2 cellular contexts compared by ENCODE assay signal in genomic region chr7:128887169-128888038, GRCh38.
TF ChIP-seq lines count a peak whose summit lies in the region.

No MANE protein-coding gene starts in this region.

TF ChIP-seq in HCT116, 20 proteins besides CTCF, POLR2A, EP300 and RAD21 (continued from another document):
- TF ChIP-seq FOSL1 (IDR thresholded peaks at IDR 0.05; ENCODE audit: low read depth) (no peak), YY1 (IDR thresholded peaks at IDR 0.05; ENCODE audit: extremely low read depth, insufficient replicate concordance, low read depth, low read length) (no peak)

TF ChIP-seq in K562, 482 proteins besides CTCF, POLR2A, EP300 and RAD21 (continued from another document and continues in another):
- TF ChIP-seq ETS1 (conservative IDR thresholded peaks at IDR 0.05; ENCODE audit: control insufficient read depth, low read depth, low read length) (no peak), ZFP91 (CRISPR knock-in tag; IDR thresholded peaks at IDR 0.05) (0 out of 2 replicates have a peak, but pooled peaks have one; percentile 9), ZNF140 (CRISPR knock-in tag; IDR thresholded peaks at IDR 0.05) (no peak), BCLAF1 (IDR thresholded peaks at IDR 0.05; ENCODE audit: borderline replicate concordance in 1 of 2, control insufficient read depth in 1 of 2, low read depth in 2 of 2, low read length in 1 of 2) (0 out of 4 replicates have a peak, but pooled peaks of 1 of the 2 experiments have one; percentile 44), ARHGAP35 (IDR thresholded peaks at IDR 0.05; ENCODE audit: partially characterized antibody) (peak; percentile 19), ZNF740 (CRISPR knock-in tag; IDR thresholded peaks at IDR 0.05) (peak; percentile 68; the same call in 1 of the 2 replicates), ZNF740 (tag; IDR thresholded peaks at IDR 0.05) (no peak), HDAC1 (IDR thresholded peaks at IDR 0.05) (peak in 1 of 2 experiments; percentile 44; a peak in 1 of 4 replicates), ZNF143 (CRISPR knock-in tag; IDR thresholded peaks at IDR 0.05) (peak; percentile 11; the same call in 1 of the 2 replicates), ZBTB34 (CRISPR knock-in tag; IDR thresholded peaks at IDR 0.05) (no peak), KDM5B (IDR thresholded peaks at IDR 0.05; ENCODE audit: insufficient replicate concordance, low read depth, low read length) (no peak), DACH1 (IDR thresholded peaks at IDR 0.05; ENCODE audit: partially characterized antibody) (no peak), ZNF398 (CRISPR knock-in tag; IDR thresholded peaks at IDR 0.05) (no peak), HBP1 (CRISPR knock-in tag; IDR thresholded peaks at IDR 0.05) (peak; percentile 50; the same call in 1 of the 2 replicates), FOS (IDR thresholded peaks at IDR 0.05; ENCODE audit: extremely low read depth, insufficient read length) (no peak), SRSF7 (optimal IDR thresholded peaks at IDR 0.05; ENCODE audit: low read depth, low read length) (no peak), ARID4B (CRISPR knock-in tag; IDR thresholded peaks at IDR 0.05) (0 out of 2 replicates have a peak, but pooled peaks have one; percentile 26), TAF1 (IDR thresholded peaks at IDR 0.05; ENCODE audit: control insufficient read depth, extremely low read depth, insufficient read depth, low read length, severe bottlenecking) (no peak), PHB2 (IDR thresholded peaks at IDR 0.05; ENCODE audit: low read depth) (0 out of 2 replicates have a peak, but pooled peaks have one; percentile 1), CUX1 (CRISPR knock-in tag; IDR thresholded peaks at IDR 0.05) (no peak), CHCHD3 (CRISPR knock-in tag; IDR thresholded peaks at IDR 0.05) (no peak), ZNF212 (CRISPR knock-in tag; IDR thresholded peaks at IDR 0.05) (no peak), ZHX1 (conservative IDR thresholded peaks at IDR 0.05; ENCODE audit: low read length) (no peak), ATF7 (IDR thresholded peaks at IDR 0.05) (no peak), ZNF316 (IDR thresholded peaks at IDR 0.05) (no peak; the same call in 1 of the 2 replicates)
